9 cellular contexts compared by ENCODE assay signal in the genomic region with DNA sequence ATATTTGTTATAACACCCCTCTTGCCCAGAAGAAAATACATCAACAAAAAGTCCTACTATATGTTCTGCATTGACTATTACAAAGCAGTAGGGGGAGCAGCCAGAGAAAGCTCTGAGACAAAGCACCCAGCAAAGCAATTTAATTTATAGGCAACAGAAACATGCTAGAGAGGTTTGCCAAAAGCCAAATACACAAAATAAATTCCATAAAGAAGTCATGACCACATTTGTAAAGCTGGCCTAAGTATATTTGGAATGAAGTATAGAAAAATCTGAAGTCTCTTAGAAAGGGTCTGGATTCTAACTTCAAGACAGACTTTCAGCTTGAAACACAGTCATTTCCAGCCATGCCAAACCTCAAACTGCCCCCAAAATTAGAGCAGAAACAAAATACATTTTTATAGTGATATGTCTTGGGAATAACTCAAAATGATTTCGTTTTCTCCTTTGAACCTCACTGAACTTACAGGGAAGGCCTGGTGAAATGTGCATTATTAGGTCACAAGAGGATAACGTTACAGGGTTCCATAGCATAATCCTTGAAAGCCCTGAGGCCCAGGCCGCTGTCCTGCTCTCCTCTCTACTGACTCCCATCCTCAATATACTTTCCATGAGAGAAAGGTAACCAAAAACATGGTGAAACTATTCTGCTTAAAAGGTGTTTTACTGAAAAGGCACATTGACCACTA.
A peak's percentile ranks its signal among the peaks of the same experiment; 100 is the strongest.
DNase-seq lines count a peak whose midpoint lies in the region; ATAC-seq, FAIRE-seq and TF ChIP-seq lines count a peak whose summit lies in the region.
"Had no signal": no experiment of that assay in that cellular context is flagged by ENCODE, and none has a peak within 500 bp of the region (broad histone marks: within the 10 kb centered on the region; RNA-seq: fewer than 3 reads in every experiment).

No MANE protein-coding gene starts in this region.

- ATAC-seq in HG02885 (IDR thresholded peaks at IDR 0.05; ENCODE audit: poor library complexity, unreplicated experiment) (peak; percentile 52), GM18520 (IDR thresholded peaks at IDR 0.05; ENCODE audit: unreplicated experiment) (no peak)
- ATAC-seq in effector memory CD8-positive, alpha-beta T cell (replicated peaks): no peak

- peak; percentile 66 for FAIRE-seq in A204.1 (lab: Jason Lieb, UNC)

- peaks cover 55% of the 10 kb centered on the region for H3K36me3 Mint-ChIP-seq in effector memory CD8-positive, alpha-beta T cell (ENCODE audit: insufficient read depth)

- peak overlapping the region; percentile 24 for H2AFZ ChIP-seq in osteoblast (ENCODE audit: low read length)

- H3K9me3 Mint-ChIP-seq in effector memory CD8-positive, alpha-beta T cell: peaks cover 0 to 1% of the 10 kb centered on the region in 2 donors
- H3K9me3 Mint-ChIP-seq: IgD-negative memory B cell had no signal

- TF ChIP-seq CTCF in osteoblast (IDR thresholded peaks at IDR 0.05; ENCODE audit: extremely low read depth, low read depth, low read length): peak; percentile 75

- peaks cover 27 to 55% of the 10 kb centered on the region in 2 donors for H3K4me1 Mint-ChIP-seq in effector memory CD8-positive, alpha-beta T cell (ENCODE audit: low read depth in 2 of 2)

- peak overlapping the region; percentile 90 for H3K27ac ChIP-seq in osteoblast (ENCODE audit: low read depth, low read length)

- H4K20me1 ChIP-seq in osteoblast (ENCODE audit: insufficient read depth, low read length): no peaks in the 10 kb centered on the region

- no peak overlapping the region for H3K4me3 ChIP-seq in osteoblast (ENCODE audit: insufficient read depth, low read length)

- peak overlapping the region; percentile 88 to 93 for H3K4me3 Mint-ChIP-seq in effector memory CD8-positive, alpha-beta T cell
- H3K4me3 Mint-ChIP-seq: IgD-negative memory B cell had no signal

- H3K4me1 ChIP-seq in osteoblast (ENCODE audit: insufficient read depth, low read length): peaks cover 43% of the 10 kb centered on the region

- no peaks in the 10 kb centered on the region for H3K27me3 ChIP-seq in osteoblast (ENCODE audit: insufficient read depth, low read length)

- H3K79me2 ChIP-seq in osteoblast (ENCODE audit: insufficient read depth, low read length): peaks cover 80% of the 10 kb centered on the region

- no peaks in the 10 kb centered on the region for H3K36me3 ChIP-seq in osteoblast (ENCODE audit: insufficient read depth, low read length)

- no peaks in the 10 kb centered on the region for H3K27me3 Mint-ChIP-seq in effector memory CD8-positive, alpha-beta T cell

- peak overlapping the region in 1 of 2 donors; percentile 16 for H3K27ac Mint-ChIP-seq in effector memory CD8-positive, alpha-beta T cell

- peak overlapping the region; percentile 34 for H3K4me2 ChIP-seq in osteoblast (ENCODE audit: insufficient read depth, low read length)

- no peaks in the 10 kb centered on the region for H3K9me3 ChIP-seq in osteoblast (ENCODE audit: low read depth, low read length)

- DNase-seq in DMS 273 (lab: John Stamatoyannopoulos, UW; ENCODE audit: unreplicated experiment) (peak; percentile 61), SK-N-DZ (ENCODE audit: low spot score) (peak; percentile 56), osteoblast (ENCODE audit: insufficient read length, low spot score, missing footprints) (peak; percentile 73), nucleus accumbens (lab: John Stamatoyannopoulos, UW) (no peak)
- peak in 2 of 3 experiments; percentile 12 to 13 for DNase-seq in effector memory CD8-positive, alpha-beta T cell

Comparison
In these comparisons a context has a peak if more than half of its experiments do, and no peak if none do; other contexts are left out.
1. DNase-seq: peak in DMS 273 (single experiment), SK-N-DZ (single experiment), effector memory CD8-positive, alpha-beta T cell (2 of 3) and osteoblast (single experiment); none in nucleus accumbens (0 of 56).